Comparison of ENCODE assay signal across 8 cellular contexts in the genomic region with DNA sequence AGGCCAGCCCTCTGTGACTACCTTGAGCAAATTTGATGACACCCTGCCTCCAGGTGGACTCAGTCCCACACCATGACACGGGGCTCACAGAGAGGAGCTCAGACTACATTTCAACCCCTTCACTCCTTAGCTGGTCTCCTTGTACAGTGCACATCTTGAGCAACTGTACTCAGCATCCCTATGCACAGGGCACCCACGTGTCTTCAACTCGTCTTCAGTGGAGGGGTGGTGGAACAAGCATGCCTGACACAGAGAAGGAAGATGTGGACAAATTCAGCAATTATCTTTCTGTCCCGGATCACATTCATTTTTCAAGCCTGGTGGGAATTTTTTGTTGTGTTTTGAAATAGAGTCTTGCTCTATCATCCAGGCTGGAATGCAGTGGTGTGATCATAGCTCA.
"Had no signal": no experiment of that assay in that cellular context is flagged by ENCODE, and none has a peak within 500 bp of the region (broad histone marks: within the 10 kb centered on the region; RNA-seq: fewer than 3 reads in every experiment).

No MANE protein-coding gene starts in this region.

- H3K4me3 Mint-ChIP-seq: HFFc6 had no signal

- H3K27ac Mint-ChIP-seq: HFFc6 had no signal

- H3K4me1 ChIP-seq: HAP-1 had no signal

- H3K36me3 ChIP-seq: HAP-1 had no signal

- ATAC-seq: HCT116 had no signal

- H2AFZ ChIP-seq: GM23248 had no signal

- H3K27ac ChIP-seq: GM23248, HL-60 had no signal

- H3K4me3 ChIP-seq: GM23248, HAP-1 had no signal

- H3K9me3 ChIP-seq: HAP-1 had no signal

- H3K9ac ChIP-seq: GM23248 had no signal

- DNase-seq: GOT3, H7, HFFc6, IMR-90 had no signal
